In genomic region chr9:109117856-109118801, GRCh38 we compare ENCODE assay signal across 8 cellular contexts. TPM values are rescaled to one million over a fixed set of nuclear protein-coding genes. Genes with fewer than 3 reads are reported as not detected.
DNase-seq lines count a peak whose midpoint lies in the region; ATAC-seq, FAIRE-seq and TF ChIP-seq lines count a peak whose summit lies in the region.

No MANE protein-coding gene starts in this region.

- H3K4me1 Mint-ChIP-seq in T-cell = peaks cover 54 to 60% (median 57%) of the 10 kb centered on the region in 3 donors

- CTCF ChIA-PET in T-cell (lab: Charles Lee) = interaction anchor here (0.7 to 1.2 kb wide), 2 partner anchors 9 kb away, joined by 3 read pairs; no protein-coding TSS in a partner anchor
- CTCF ChIA-PET in K562 (lab: Yijun Ruan, JAX; ENCODE audit: low intra/inter-chr PET ratio) = interaction anchor here (0.6 kb wide), 1 partner anchor 64 kb away, joined by 3 read pairs; no protein-coding TSS in a partner anchor

- POLR2A ChIA-PET in T-cell (lab: Charles Lee) (interaction anchor here (0.8 to 1.7 kb wide), 3 partner anchors 18 to 104 kb away, joined by 3 to 5 read pairs (median 4); no protein-coding TSS in a partner anchor), K562 (lab: Yijun Ruan, JAX) (interaction anchor here (0.6 to 5.9 kb wide), 6 partner anchors 9 to 85 kb away, joined by 3 to 48 read pairs (median 4); no protein-coding TSS in a partner anchor)

- WGBS in K562 (ENCODE audit: insufficient coverage, low coverage, missing lambda C conversion rate) = 2% methylated on average over 14 of the region's 14 CpGs

- peaks cover 26% of the 10 kb centered on the region for H3K36me3 ChIP-seq in K562 (ENCODE audit: control insufficient read depth, insufficient read depth, low read length)
- no peaks in the 10 kb centered on the region for H3K36me3 ChIP-seq in kidney (ENCODE audit: control insufficient read depth in 1 of 2, insufficient read depth in 2 of 2, low read length in 2 of 2)

- peak in 2 of 4 experiments; percentile 10 to 24 for ATAC-seq in T-cell (replicated peaks in 1 of 4)
- peak; percentile 54 for ATAC-seq in K562
- no peak for ATAC-seq in GM21528 (IDR thresholded peaks at IDR 0.05; ENCODE audit: low FRiP score, unreplicated experiment)

- TF ChIP-seq CTCF in K562 (IDR thresholded peaks at IDR 0.05 in 2 of 3, conservative IDR thresholded peaks at IDR 0.05 in 1 of 3; ENCODE audit: insufficient read depth in 2 of 3, low read depth in 1 of 3, low read length in 3 of 3) = no peak
- no peak for TF ChIP-seq CTCF in kidney (IDR thresholded peaks at IDR 0.05; ENCODE audit: borderline replicate concordance, extremely low read depth, insufficient read depth)

- no peaks in the 10 kb centered on the region for H3K9me3 Mint-ChIP-seq in T-cell

- H3K9ac ChIP-seq in K562 (ENCODE audit: insufficient read depth in 1 of 2, low read depth in 2 of 2, low read length in 2 of 2) = peak overlapping the region; percentile 83 to 96; a peak in 3 of 4 replicates
- H3K9ac ChIP-seq in kidney (ENCODE audit: low read length in 2 of 2) = peak overlapping the region; percentile 44 to 90

- H3K27me3 ChIP-seq in K562 (ENCODE audit: control insufficient read depth in 2 of 2, insufficient read depth in 2 of 2, low read length in 2 of 2) = no peaks in the 10 kb centered on the region

- peak overlapping the region; percentile 93 to 96 (median 96) for H3K4me3 Mint-ChIP-seq in T-cell

- H3K9me3 ChIP-seq in K562 (replicated peaks; ENCODE audit: control insufficient read depth, insufficient read depth, low read depth, low read length) (no peaks in the 10 kb centered on the region), kidney (ENCODE audit: control insufficient read depth in 1 of 2, low read length in 2 of 2) (no peaks in the 10 kb centered on the region)

- H3K27ac ChIP-seq in K562 (ENCODE audit: extremely low read depth, low read depth, low read length) (peak overlapping the region; percentile 85), kidney (ENCODE audit: low read depth in 2 of 2, low read length in 2 of 2) (peak overlapping the region; percentile 49 to 92)

- no peak overlapping the region for H2AFZ ChIP-seq in K562 (ENCODE audit: low read depth, low read length)

- peak overlapping the region; percentile 77 to 89 for H3K27ac Mint-ChIP-seq in T-cell

- peak; percentile 46; the same call in 1 of the 2 replicates for TF ChIP-seq EP300 in K562 (IDR thresholded peaks at IDR 0.05; ENCODE audit: low read length)

- peak overlapping the region; percentile 95 for H3K4me2 ChIP-seq in K562 (ENCODE audit: insufficient read depth, low read length)

- intact Hi-C loops in K562 (cut with micrococcal nuclease) = loop anchor here (5.0 kb wide), 1 partner anchor 106 kb away; the partner anchor contains the start of gene CTNNAL1
- intact Hi-C loops in kidney (cut with DNase I) = no loop called here

- BruUV-seq in K562 (replicated peaks; lab: Mats Ljungman, UMichigan) = TSS peak; percentile 48

- H3K4me1 ChIP-seq in K562 (replicated peaks in 1 of 2; ENCODE audit: control insufficient read depth in 2 of 2, insufficient read depth in 2 of 2, low read length in 2 of 2) (peaks cover 28 to 44% of the 10 kb centered on the region in 2 experiments; a peak in 4 of 5 replicates), kidney (ENCODE audit: control insufficient read depth in 1 of 2, insufficient read depth in 1 of 2, low read depth in 1 of 2, low read length in 2 of 2) (peaks cover 21 to 30% of the 10 kb centered on the region in 2 donors)

- in situ Hi-C loops in K562 (cut with MboI) = no loop called here

- H3K36me3 Mint-ChIP-seq in T-cell = peaks cover 21% of the 10 kb centered on the region

- peaks cover 25% of the 10 kb centered on the region; the same call in 1 of the 2 replicates for H4K20me1 ChIP-seq in K562 (replicated peaks; ENCODE audit: control insufficient read depth, insufficient read depth, low read length)

- DNase-seq in activated CD8-positive, alpha-beta memory T cell treated with anti-CD3 and anti-CD28 coated beads for 4 hours (ENCODE audit: low read depth in 2 of 2) = peak; percentile 6 to 33
- no peak for DNase-seq in activated CD8-positive, alpha-beta memory T cell treated with anti-CD3 and anti-CD28 coated beads for 24 hours
- DNase-seq in T-cell (peak in 15 of 34 experiments; percentile 2 to 40 (median 15)), K562 (ENCODE audit: extremely low read depth in 1 of 4, low spot score in 3 of 4) (peak; percentile 69 to 90 (median 80)), kidney (peak; percentile 78), DMS79 treated with DMSO at 0.1 percent for 48 hours (lab: John Stamatoyannopoulos, UW) (no peak)
- DNase-seq in stimulated activated CD4-positive, alpha-beta T cell treated with anti-CD3 and anti-CD28 coated beads, Interleukin-4, amount 100 ng/mL, for 24 hours = peak; percentile 67

- FAIRE-seq in K562 (lab: Jason Lieb, UNC) = peak; percentile 94
- FAIRE-seq in kidney (lab: Jason Lieb, UNC) = peak; percentile 11

- H3K27me3 Mint-ChIP-seq in T-cell = no peaks in the 10 kb centered on the region

- TF ChIP-seq RAD21 in K562 (CRISPR knock-in tag; conservative IDR thresholded peaks at IDR 0.05 in 1 of 2, IDR thresholded peaks at IDR 0.05 in 1 of 2) = no peak

- no peak for TF ChIP-seq POLR2A in K562 (conservative IDR thresholded peaks at IDR 0.05)

- H3K4me3 ChIP-seq in K562 (peak overlapping the region; percentile 90), kidney (ENCODE audit: low read length in 2 of 2) (peak overlapping the region; percentile 89 to 91)

- peaks cover 67% of the 10 kb centered on the region for H3K79me2 ChIP-seq in K562 (ENCODE audit: control insufficient read depth, insufficient read depth, low read length)

- H3K9me1 ChIP-seq in K562 (ENCODE audit: control insufficient read depth, insufficient read depth, low read length) = no peaks in the 10 kb centered on the region

TF ChIP-seq in K562, 482 proteins besides CTCF, POLR2A, EP300 and RAD21 (continues in another document):
- TF ChIP-seq ZNF316 (IDR thresholded peaks at IDR 0.05) = peak; percentile 42; the same call in 1 of the 2 replicates
- TF ChIP-seq ASH1L (IDR thresholded peaks at IDR 0.05; ENCODE audit: borderline replicate concordance, low read depth, partially characterized antibody) = no peak
- no peak for TF ChIP-seq CEBPG (CRISPR knock-in tag; IDR thresholded peaks at IDR 0.05)
- TF ChIP-seq CEBPG (tag; conservative IDR thresholded peaks at IDR 0.05 in 1 of 2, IDR thresholded peaks at IDR 0.05 in 1 of 2) = peak; percentile 40 to 56; a peak in 2 of 4 replicates
- peak; percentile 10; the same call in 1 of the 2 replicates for TF ChIP-seq LEF1 (IDR thresholded peaks at IDR 0.05)
- TF ChIP-seq RBFOX2 (IDR thresholded peaks at IDR 0.05; ENCODE audit: low read depth, low read length) = no peak

RNA-seq across cellular contexts. Expression of gene TMEM245, which starts 1.6 kb away (rescaled TPM):
- 10 to 100 TPM; 32.5 to 68.1 (median 52.5) TPM for total RNA-seq in T-cell
- 63.8 and 96.7 TPM in 2 replicates for total RNA-seq in K562 (2011; cell fraction: chromatin; rRNA removed; ENCODE audit: low replicate concordance)
- 45.0 and 54.9 TPM in 2 replicates for total RNA-seq in K562 (2011; cell fraction: nucleolus; rRNA removed)
- total RNA-seq in K562 (2011; cell fraction: nucleoplasm; rRNA removed) = 78.2 and 94.0 TPM in 2 replicates
- total RNA-seq in K562 (2014; rRNA removed) = 13.9 and 15.1 TPM in 2 replicates
- 30.5 and 32.8 TPM in 2 replicates for total RNA-seq in K562 (2014; rRNA removed; fragmentation: Illumina TruSeq; extraction: Trizol)
- total RNA-seq in K562 (2015; rRNA removed; fragmentation: Illumina TruSeq; extraction: Trizol) = 29.3 and 31.1 TPM in 2 replicates
- 24.3 and 26.9 TPM in 2 replicates for total RNA-seq in K562 (2021)
- 34.9 and 43.2 TPM in 2 replicates for polyA plus RNA-seq in K562 (2011; rRNA removed)
- polyA plus RNA-seq in K562 (2011; cell fraction: cytosol; rRNA removed) = 28.7 and 45.6 TPM in 2 replicates
- 31.8 and 33.1 TPM in 2 replicates for polyA plus RNA-seq in K562 (2011; cell fraction: nucleus; rRNA removed)
- 18.4 and 21.3 TPM in 2 replicates for polyA plus RNA-seq in K562 (2012)
- polyA plus RNA-seq in K562 (2014; fragmentation: Illumina TruSeq; extraction: Trizol) = 26.0 and 33.7 TPM in 2 replicates
- polyA plus RNA-seq in K562 (2014; fragmentation: Nextera tagmentation; extraction: Ambion mirVana) = 10 to 100 TPM in 1 of 2 experiments, 1 to 10 TPM in 1; 8.5 to 12.1 TPM
- 15.8 and 16.6 TPM in 2 replicates for polyA plus RNA-seq in K562 (2014; rRNA removed)
- polyA minus RNA-seq in K562 (2011; rRNA and poly(A)+ RNA removed) = 100 and 105 TPM in 2 replicates
- polyA minus RNA-seq in K562 (2011; cell fraction: cytosol; rRNA and poly(A)+ RNA removed) = 25.8 and 36.3 TPM in 2 replicates
- polyA minus RNA-seq in K562 (2011; cell fraction: nucleus; rRNA and poly(A)+ RNA removed) = 44.7 and 68.2 TPM in 2 replicates
- total RNA-seq in kidney = 69.5 TPM
- 23.5 TPM for polyA plus RNA-seq in kidney (ENCODE audit: insufficient read depth, low read depth, low replicate concordance)

RNA-seq across cellular contexts. Expression of gene FRRS1L, which starts 48.9 kb away (rescaled TPM):
- total RNA-seq in T-cell (under 1 TPM in 1 of 5 donors, not detected in 4; 0.03 TPM), K562 (2014; rRNA removed) (not detected in 2 replicates), K562 (2014; rRNA removed; fragmentation: Illumina TruSeq; extraction: Trizol) (0.03 and 0.04 TPM in 2 replicates), K562 (2015; rRNA removed; fragmentation: Illumina TruSeq; extraction: Trizol) (0.04 TPM in 1 of 2 replicates, not detected in the other), K562 (2021) (not detected in 2 replicates), kidney (not detected)
- 0.02 TPM in 1 of 2 replicates, not detected in the other for total RNA-seq in K562 (2011; cell fraction: chromatin; rRNA removed; ENCODE audit: low replicate concordance)
- total RNA-seq in K562 (2011; cell fraction: nucleolus; rRNA removed) = not detected in 2 replicates
- not detected in 2 replicates for total RNA-seq in K562 (2011; cell fraction: nucleoplasm; rRNA removed)
- polyA plus RNA-seq in K562 (2011; rRNA removed) (0.01 TPM in 2 replicates), K562 (2014; fragmentation: Illumina TruSeq; extraction: Trizol) (0.01 TPM in 1 of 2 replicates, not detected in the other), K562 (2014; fragmentation: Nextera tagmentation; extraction: Ambion mirVana) (under 1 TPM in 1 of 2 experiments, not detected in 1; under 0.01 TPM), K562 (2014; rRNA removed) (0.04 TPM in 1 of 2 replicates, not detected in the other), kidney (ENCODE audit: insufficient read depth, low read depth, low replicate concordance) (0.06 TPM)
- polyA plus RNA-seq in K562 (2011; cell fraction: cytosol; rRNA removed) = not detected in 2 replicates
- polyA plus RNA-seq in K562 (2011; cell fraction: nucleus; rRNA removed) = not detected in 2 replicates
- polyA plus RNA-seq in K562 (2012) = 0.01 and 0.11 TPM in 2 replicates
- polyA minus RNA-seq in K562 (2011; rRNA and poly(A)+ RNA removed) = not detected in 2 replicates
- polyA minus RNA-seq in K562 (2011; cell fraction: cytosol; rRNA and poly(A)+ RNA removed) = not detected in 2 replicates
- not detected in 2 replicates for polyA minus RNA-seq in K562 (2011; cell fraction: nucleus; rRNA and poly(A)+ RNA removed)

Comparison
In these comparisons a context has a peak if more than half of its experiments do, and no peak if none do; other contexts are left out.
1. DNase-seq: peak in activated CD8-positive, alpha-beta memory T cell treated with anti-CD3 and anti-CD28 coated beads for 4 hours (2 of 2), K562 (4 of 4), kidney (single experiment) and stimulated activated CD4-positive, alpha-beta T cell treated with anti-CD3 and anti-CD28 coated beads, Interleukin-4, amount 100 ng/mL, for 24 hours (single experiment); none in activated CD8-positive, alpha-beta memory T cell treated with anti-CD3 and anti-CD28 coated beads for 24 hours (single experiment) and DMS79 treated with DMSO at 0.1 percent for 48 hours (single experiment).